ENCODE assay signal across 1 cellular context in the genomic region with DNA sequence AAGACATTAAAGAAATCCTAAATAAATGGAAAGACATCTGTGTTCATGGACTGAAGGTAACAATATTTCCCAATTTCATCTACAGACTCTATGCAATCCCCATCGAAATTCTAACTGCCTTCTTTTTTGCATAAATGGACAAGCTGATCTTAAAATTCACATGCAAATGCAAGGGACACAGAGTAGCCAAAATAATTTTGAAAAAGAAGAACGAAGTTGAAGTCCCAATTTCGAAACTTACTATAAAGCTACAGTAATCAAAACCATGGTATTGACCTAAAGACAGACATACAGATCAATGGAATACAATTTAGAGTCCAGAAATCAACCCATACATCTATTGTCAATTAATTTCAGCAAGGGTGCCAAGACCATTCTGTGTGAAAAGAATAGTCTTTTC.
TF ChIP-seq lines count a peak whose summit lies in the region.

No MANE protein-coding gene starts in this region.

TF ChIP-seq in HCT116, 20 proteins besides CTCF, POLR2A, EP300 and RAD21:
- TF ChIP-seq JUND (IDR thresholded peaks at IDR 0.05) (no peak), SIN3A (IDR thresholded peaks at IDR 0.05; ENCODE audit: low read depth) (no peak), EZH2 (IDR thresholded peaks at IDR 0.05) (no peak), FOSL1 (IDR thresholded peaks at IDR 0.05; ENCODE audit: low read depth) (no peak), ZNF274 (IDR thresholded peaks at IDR 0.05; ENCODE audit: low read depth, low read length) (no peak), ELF1 (IDR thresholded peaks at IDR 0.05; ENCODE audit: borderline replicate concordance, low read depth) (no peak), SRF (IDR thresholded peaks at IDR 0.05; ENCODE audit: low read depth) (no peak), ZFX (IDR thresholded peaks at IDR 0.05) (no peak), SP1 (IDR thresholded peaks at IDR 0.05; ENCODE audit: low read depth) (no peak), EZH2phosphoT487 (IDR thresholded peaks at IDR 0.05; ENCODE audit: borderline replicate concordance) (no peak)
- TF ChIP-seq, protein P1, sequence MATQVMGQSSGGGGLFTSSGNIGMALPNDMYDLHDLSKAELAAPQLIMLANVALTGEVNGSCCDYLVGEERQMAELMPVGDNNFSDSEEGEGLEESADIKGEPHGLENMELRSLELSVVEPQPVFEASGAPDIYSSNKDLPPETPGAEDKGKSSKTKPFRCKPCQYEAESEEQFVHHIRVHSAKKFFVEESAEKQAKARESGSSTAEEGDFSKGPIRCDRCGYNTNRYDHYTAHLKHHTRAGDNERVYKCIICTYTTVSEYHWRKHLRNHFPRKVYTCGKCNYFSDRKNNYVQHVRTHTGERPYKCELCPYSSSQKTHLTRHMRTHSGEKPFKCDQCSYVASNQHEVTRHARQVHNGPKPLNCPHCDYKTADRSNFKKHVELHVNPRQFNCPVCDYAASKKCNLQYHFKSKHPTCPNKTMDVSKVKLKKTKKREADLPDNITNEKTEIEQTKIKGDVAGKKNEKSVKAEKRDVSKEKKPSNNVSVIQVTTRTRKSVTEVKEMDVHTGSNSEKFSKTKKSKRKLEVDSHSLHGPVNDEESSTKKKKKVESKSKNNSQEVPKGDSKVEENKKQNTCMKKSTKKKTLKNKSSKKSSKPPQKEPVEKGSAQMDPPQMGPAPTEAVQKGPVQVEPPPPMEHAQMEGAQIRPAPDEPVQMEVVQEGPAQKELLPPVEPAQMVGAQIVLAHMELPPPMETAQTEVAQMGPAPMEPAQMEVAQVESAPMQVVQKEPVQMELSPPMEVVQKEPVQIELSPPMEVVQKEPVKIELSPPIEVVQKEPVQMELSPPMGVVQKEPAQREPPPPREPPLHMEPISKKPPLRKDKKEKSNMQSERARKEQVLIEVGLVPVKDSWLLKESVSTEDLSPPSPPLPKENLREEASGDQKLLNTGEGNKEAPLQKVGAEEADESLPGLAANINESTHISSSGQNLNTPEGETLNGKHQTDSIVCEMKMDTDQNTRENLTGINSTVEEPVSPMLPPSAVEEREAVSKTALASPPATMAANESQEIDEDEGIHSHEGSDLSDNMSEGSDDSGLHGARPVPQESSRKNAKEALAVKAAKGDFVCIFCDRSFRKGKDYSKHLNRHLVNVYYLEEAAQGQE (IDR thresholded peaks at IDR 0.05; ENCODE audit: low read depth): no peak
TF ChIP-seq in HCT116: peak in this region for 0.
